ENCODE assay signal across 15 cellular contexts in genomic region chr17:81390436-81391214, GRCh38. TPM values are rescaled to one million over a fixed set of nuclear protein-coding genes. Genes with fewer than 3 reads are reported as not detected.
A peak's percentile ranks its signal among the peaks of the same experiment; 100 is the strongest.
DNase-seq lines count a peak whose midpoint lies in the region; ATAC-seq and TF ChIP-seq lines count a peak whose summit lies in the region.
"Had no signal": no experiment of that assay in that cellular context is flagged by ENCODE, and none has a peak within 500 bp of the region (broad histone marks: within the 10 kb centered on the region; RNA-seq: fewer than 3 reads in every experiment).

No MANE protein-coding gene starts in this region.

- peak overlapping the region; percentile 5 for H2AK5ac ChIP-seq in mesendoderm (ENCODE audit: low read length)

- peaks cover 25% of the 10 kb centered on the region for H3F3A ChIP-seq in smooth muscle cell (ENCODE audit: low read depth)

- no peak overlapping the region for H4K8ac ChIP-seq in mesendoderm (ENCODE audit: low read depth, low read length)

- H4K20me1 ChIP-seq in smooth muscle cell (ENCODE audit: low read depth): peaks cover 8% of the 10 kb centered on the region

- H2AFZ ChIP-seq in smooth muscle cell (ENCODE audit: low read depth): no peak overlapping the region

- no peak for ATAC-seq in GM21423 (IDR thresholded peaks at IDR 0.05; ENCODE audit: unreplicated experiment)
- ATAC-seq: activated CD4-positive, alpha-beta T cell treated with anti-CD3 and anti-CD28 coated beads for 36 hours; PC-3 had no signal

- H3K18ac ChIP-seq in mesendoderm (ENCODE audit: low read length): no peak overlapping the region

- H3K9ac ChIP-seq in mesendoderm (ENCODE audit: low read length): peak overlapping the region; percentile 42
- H3K9ac ChIP-seq in smooth muscle cell (ENCODE audit: low read depth): peak overlapping the region; percentile 29

- peaks cover 19% of the 10 kb centered on the region for H3K79me2 ChIP-seq in mesendoderm (ENCODE audit: control insufficient read depth, insufficient read depth, low read length)
- H3K79me2 ChIP-seq in smooth muscle cell (ENCODE audit: low read depth): peaks cover 53% of the 10 kb centered on the region

- DNase-seq in H7 (peak; percentile 80), ascending aorta (ENCODE audit: low spot score in 2 of 2) (no peak), mesendoderm (peak; percentile 47), smooth muscle cell (lab: John Stamatoyannopoulos, UW; ENCODE audit: unreplicated experiment) (no peak), cortex of kidney (lab: John Stamatoyannopoulos, UW) (no peak), COLO829 (ENCODE audit: low spot score) (no peak)
- DNase-seq in effector memory CD4-positive, alpha-beta T cell: no peak
- DNase-seq: activated CD4-positive, alpha-beta T cell treated with anti-CD3 and anti-CD28 coated beads for 36 hours; DMS79 treated with DMSO at 0.1 percent for 48 hours; foreskin fibroblast; islet precursor cell; NCI-H1105 treated with DMSO at 0.1 percent for 48 hours; NCI-H446 treated with DMSO at 0.1 percent for 48 hours had no signal

- H3K79me1 ChIP-seq in mesendoderm (ENCODE audit: low read length): peaks cover 11% of the 10 kb centered on the region

- H2BK120ac ChIP-seq in mesendoderm (ENCODE audit: low read depth, low read length): no peak overlapping the region

- H3K27me3 ChIP-seq in H7 (ENCODE audit: control insufficient read depth, insufficient read depth, low read length) (peaks cover 76% of the 10 kb centered on the region), ascending aorta (no peaks in the 10 kb centered on the region), mesendoderm (ENCODE audit: insufficient read depth, low read length, poor library complexity) (peaks cover 7% of the 10 kb centered on the region), smooth muscle cell (ENCODE audit: low read depth) (no peaks in the 10 kb centered on the region)
- peaks cover 59% of the 10 kb centered on the region for H3K27me3 ChIP-seq in effector memory CD4-positive, alpha-beta T cell (replicated peaks; ENCODE audit: control insufficient read depth, insufficient read depth, low read length, poor library complexity, severe bottlenecking)

- H3K4ac ChIP-seq in mesendoderm (ENCODE audit: low read depth, low read length): no peak overlapping the region

- no peaks in the 10 kb centered on the region for H3K36me3 ChIP-seq in H7 (replicated peaks; ENCODE audit: control insufficient read depth, insufficient read depth, low read length)
- H3K36me3 ChIP-seq in ascending aorta: no peaks in the 10 kb centered on the region
- no peaks in the 10 kb centered on the region for H3K36me3 ChIP-seq in mesendoderm (ENCODE audit: control insufficient read depth, insufficient read depth, low read length)
- H3K36me3 ChIP-seq in smooth muscle cell (ENCODE audit: low read depth): no peaks in the 10 kb centered on the region
- no peaks in the 10 kb centered on the region for H3K36me3 ChIP-seq in effector memory CD4-positive, alpha-beta T cell (ENCODE audit: control insufficient read depth, insufficient read depth, low read length)

- H3K23ac ChIP-seq in mesendoderm (ENCODE audit: low read length): peak overlapping the region; percentile 69

- no peak overlapping the region for H2BK5ac ChIP-seq in mesendoderm (ENCODE audit: low read length)

- H3K4me3 ChIP-seq in H7 (ENCODE audit: insufficient read depth, low read depth, low read length): no peak overlapping the region
- H3K4me3 ChIP-seq in ascending aorta: no peak overlapping the region
- no peak overlapping the region for H3K4me3 ChIP-seq in mesendoderm (ENCODE audit: low read length)
- no peak overlapping the region for H3K4me3 ChIP-seq in smooth muscle cell
- H3K4me3 ChIP-seq in effector memory CD4-positive, alpha-beta T cell (ENCODE audit: insufficient read depth, low read depth, low read length, poor library complexity, severe bottlenecking): no peak overlapping the region

- TF ChIP-seq CTCF in ascending aorta (IDR thresholded peaks at IDR 0.05) (no peak), smooth muscle cell (IDR thresholded peaks at IDR 0.05; ENCODE audit: borderline replicate concordance, insufficient read depth, poor library complexity, severe bottlenecking) (no peak)

- H3K4me2 ChIP-seq in mesendoderm (ENCODE audit: low read length): no peak overlapping the region
- H3K4me2 ChIP-seq in smooth muscle cell: peak overlapping the region; percentile 99

- H3K4me1 ChIP-seq in ascending aorta (peaks cover 17 to 43% of the 10 kb centered on the region in 2 donors), mesendoderm (ENCODE audit: control insufficient read depth, low read depth, low read length) (peaks cover 18% of the 10 kb centered on the region), smooth muscle cell (ENCODE audit: low read depth) (peaks cover 57% of the 10 kb centered on the region)
- peaks cover 27% of the 10 kb centered on the region for H3K4me1 ChIP-seq in effector memory CD4-positive, alpha-beta T cell (ENCODE audit: control insufficient read depth, insufficient read depth, low read length, poor library complexity, severe bottlenecking)

- H3K27ac ChIP-seq in ascending aorta (peak overlapping the region; percentile 43 to 97), mesendoderm (ENCODE audit: low read depth, low read length) (no peak overlapping the region), smooth muscle cell (ENCODE audit: low read depth) (peak overlapping the region; percentile 94)
- H3K27ac ChIP-seq in effector memory CD4-positive, alpha-beta T cell (ENCODE audit: insufficient read depth, low read length, poor library complexity, severe bottlenecking): no peak overlapping the region

- H3K9me3 ChIP-seq in ascending aorta: no peaks in the 10 kb centered on the region
- no peaks in the 10 kb centered on the region for H3K9me3 ChIP-seq in smooth muscle cell (replicated peaks; ENCODE audit: low read depth)
- no peaks in the 10 kb centered on the region for H3K9me3 ChIP-seq in effector memory CD4-positive, alpha-beta T cell (ENCODE audit: control insufficient read depth, low read length)

- intact Hi-C loops in ascending aorta (cut with DNase I): no loop called here

- peak overlapping the region; percentile 52 for H3K56ac ChIP-seq in mesendoderm (ENCODE audit: low read length)

- H2BK15ac ChIP-seq in mesendoderm (replicated peaks; ENCODE audit: low read depth): no peak overlapping the region

- no CpG with 5 or more reads among the region's 22 CpGs for WGBS in mesendoderm (ENCODE audit: extremely low coverage, insufficient coverage, low lambda C conversion rate)
- 71% methylated on average over 22 of the region's 22 CpGs for WGBS in smooth muscle cell (ENCODE audit: low lambda C conversion rate)

- no peak overlapping the region for H4K5ac ChIP-seq in mesendoderm (ENCODE audit: low read length)

RNA-seq across cellular contexts. Expression of gene BAHCC1, which starts 4.6 kb away (rescaled TPM):
- total RNA-seq in H7 (2014; rRNA removed; shearing (Covaris generic)): 8.7 and 19.7 TPM in 2 replicates
- total RNA-seq in ascending aorta: 29.1 TPM
- polyA plus RNA-seq in mesendoderm (2013, experiment 1 of 2): 1.6 TPM
- 2.1 TPM for polyA plus RNA-seq in mesendoderm (2013, experiment 2 of 2)
- total RNA-seq in smooth muscle cell: 4.6 and 5.4 TPM in 2 replicates
- 3.2 and 3.9 TPM in 2 replicates for polyA plus RNA-seq in smooth muscle cell

Comparison
In these comparisons a context has a peak if more than half of its experiments do, and no peak if none do; other contexts are left out.
1. DNase-seq: peak in H7 (single experiment) and mesendoderm (single experiment); none in ascending aorta (0 of 2), smooth muscle cell (single experiment), cortex of kidney (single experiment), effector memory CD4-positive, alpha-beta T cell (0 of 3) and COLO829 (single experiment).
2. H3K27ac ChIP-seq: peak in ascending aorta (2 of 2) and smooth muscle cell (single experiment); none in mesendoderm (single experiment) and effector memory CD4-positive, alpha-beta T cell (single experiment).